Comparison of ENCODE assay signal across 33 cellular contexts in genomic region chr4:11857881-11858280, GRCh38.
"Had no signal": no experiment of that assay in that cellular context is flagged by ENCODE, and none has a peak within 500 bp of the region (broad histone marks: within the 10 kb centered on the region; RNA-seq: fewer than 3 reads in every experiment).

No MANE protein-coding gene starts in this region.

- H3K4me1 Mint-ChIP-seq: activated B cell treated with CpG ODN at 0.5 μM for 24 hours; activated CD4-positive, alpha-beta T cell treated with anti-CD3 and anti-CD28 coated beads, Interleukin-2, amount 10 ng/mL, durations not matched to agents 24 days and 14 days; activated CD8-positive, alpha-beta memory T cell treated with anti-CD3 and anti-CD28 coated beads, Interleukin-2, amount 10 ng/mL, durations not matched to agents 7 days and 5 days; activated naive CD4-positive, alpha-beta T cell treated with anti-CD3 and anti-CD28 coated beads, Interleukin-2, amount 10 ng/mL, durations not matched to agents 7 days and 5 days; activated naive CD4-positive, alpha-beta T cell treated with anti-CD3 and anti-CD28 coated beads, Interleukin-2, amount 50 U/mL, for 24 hours; activated naive CD8-positive, alpha-beta T cell treated with anti-CD3 and anti-CD28 coated beads, Interleukin-2, amount 10 ng/mL, durations not matched to agents 7 days and 5 days; activated naive CD8-positive, alpha-beta T cell treated with anti-CD3 and anti-CD28 coated beads, Interleukin-2, amount 50 U/mL, for 24 hours; brain had no signal

- H3K4me3 ChIP-seq: ascending aorta had no signal

- H3K36me3 Mint-ChIP-seq: activated CD4-positive, alpha-beta memory T cell treated with anti-CD3 and anti-CD28 coated beads for 36 hours; activated CD8-positive, alpha-beta memory T cell treated with anti-CD3 and anti-CD28 coated beads, Interleukin-2, amount 10 ng/mL, durations not matched to agents 7 days and 5 days; activated naive CD4-positive, alpha-beta T cell treated with anti-CD3 and anti-CD28 coated beads, Interleukin-2, amount 10 ng/mL, durations not matched to agents 7 days and 5 days; activated naive CD4-positive, alpha-beta T cell treated with anti-CD3 and anti-CD28 coated beads, Interleukin-2, amount 50 U/mL, for 24 hours; activated naive CD8-positive, alpha-beta T cell; activated naive CD8-positive, alpha-beta T cell treated with anti-CD3 and anti-CD28 coated beads, Interleukin-2, amount 10 ng/mL, durations not matched to agents 7 days and 5 days; brain had no signal

- H3K36me3 ChIP-seq: ascending aorta had no signal

- H3K27ac Mint-ChIP-seq: activated B cell treated with CpG ODN at 0.5 μM for 24 hours; activated CD4-positive, alpha-beta memory T cell treated with anti-CD3 and anti-CD28 coated beads for 36 hours; activated CD4-positive, alpha-beta T cell treated with anti-CD3 and anti-CD28 coated beads, Interleukin-2, amount 10 ng/mL, durations not matched to agents 24 days and 14 days; activated CD8-positive, alpha-beta memory T cell treated with anti-CD3 and anti-CD28 coated beads, Interleukin-2, amount 10 ng/mL, durations not matched to agents 7 days and 5 days; activated CD8-positive, alpha-beta T cell treated with anti-CD3 and anti-CD28 coated beads, Interleukin-2, amount 10 ng/mL, durations not matched to agents 7 days and 5 days; activated naive CD4-positive, alpha-beta T cell treated with anti-CD3 and anti-CD28 coated beads, Interleukin-2, amount 10 ng/mL, durations not matched to agents 7 days and 5 days; activated naive CD4-positive, alpha-beta T cell treated with anti-CD3 and anti-CD28 coated beads, Interleukin-2, amount 50 U/mL, for 24 hours; activated naive CD8-positive, alpha-beta T cell; activated naive CD8-positive, alpha-beta T cell treated with anti-CD3 and anti-CD28 coated beads, Interleukin-2, amount 10 ng/mL, durations not matched to agents 7 days and 5 days; activated naive CD8-positive, alpha-beta T cell treated with anti-CD3 and anti-CD28 coated beads, Interleukin-2, amount 50 U/mL, for 24 hours; activated T-cell treated with anti-CD3 and anti-CD28 coated beads, Interleukin-2, amount 50 U/mL, for 24 hours; activated T-helper 2 cell treated with anti-CD3 and anti-CD28 coated beads, Interferon-gamma antibody, Interleukin-2, Interleukin-4, amounts not matched to agents 10 μg/mL and 5 μg/mL and 100 μg/mL, durations not matched to agents 14 hours and 24 hours and 36 hours; brain; T-helper 1 cell treated with Interleukin-12 subunit alpha and Interleukin-12 subunit beta and Interleukin-4 antibody, amounts not matched to agents 30 μg/mL and 1 μg/mL, for 36 hours; T-helper 2 cell treated with Interferon-gamma antibody and Interleukin-4, amounts not matched to agents 5 μg/mL and 100 μg/mL, for 36 hours had no signal

- H3K27me3 Mint-ChIP-seq: activated B cell treated with CpG ODN at 0.5 μM for 24 hours; activated CD4-positive, alpha-beta memory T cell treated with anti-CD3 and anti-CD28 coated beads for 36 hours; activated CD4-positive, alpha-beta T cell treated with anti-CD3 and anti-CD28 coated beads, Interleukin-2, amount 10 ng/mL, durations not matched to agents 24 days and 14 days; activated CD8-positive, alpha-beta memory T cell treated with anti-CD3 and anti-CD28 coated beads, Interleukin-2, amount 10 ng/mL, durations not matched to agents 7 days and 5 days; activated naive CD4-positive, alpha-beta T cell treated with anti-CD3 and anti-CD28 coated beads, Interleukin-2, amount 10 ng/mL, durations not matched to agents 7 days and 5 days; activated naive CD8-positive, alpha-beta T cell; activated naive CD8-positive, alpha-beta T cell treated with anti-CD3 and anti-CD28 coated beads, Interleukin-2, amount 10 ng/mL, durations not matched to agents 7 days and 5 days; activated naive CD8-positive, alpha-beta T cell treated with anti-CD3 and anti-CD28 coated beads, Interleukin-2, amount 50 U/mL, for 24 hours; activated T-cell treated with anti-CD3 and anti-CD28 coated beads, Interleukin-2, amount 50 U/mL, for 24 hours had no signal

- ATAC-seq: activated CD8-positive, alpha-beta memory T cell treated with anti-CD3 and anti-CD28 coated beads, Interleukin-2, amount 10 ng/mL, durations not matched to agents 7 days and 5 days; activated CD8-positive, alpha-beta T cell treated with anti-CD3 and anti-CD28 coated beads, Interleukin-2, amount 10 ng/mL, durations not matched to agents 7 days and 5 days; activated naive CD8-positive, alpha-beta T cell treated with anti-CD3 and anti-CD28 coated beads, Interleukin-2, amount 50 U/mL, for 24 hours had no signal

- H3K27ac ChIP-seq: ascending aorta, VCaP had no signal

- H3K9me3 ChIP-seq: ascending aorta had no signal

- H3K4me3 Mint-ChIP-seq: activated B cell treated with CpG ODN at 0.5 μM for 24 hours; activated CD4-positive, alpha-beta memory T cell treated with anti-CD3 and anti-CD28 coated beads for 36 hours; activated CD4-positive, alpha-beta T cell treated with anti-CD3 and anti-CD28 coated beads, Interleukin-2, amount 10 ng/mL, durations not matched to agents 24 days and 14 days; activated CD8-positive, alpha-beta memory T cell treated with anti-CD3 and anti-CD28 coated beads, Interleukin-2, amount 10 ng/mL, durations not matched to agents 7 days and 5 days; activated CD8-positive, alpha-beta T cell treated with anti-CD3 and anti-CD28 coated beads, Interleukin-2, amount 10 ng/mL, durations not matched to agents 7 days and 5 days; activated naive CD4-positive, alpha-beta T cell treated with anti-CD3 and anti-CD28 coated beads, Interleukin-2, amount 10 ng/mL, durations not matched to agents 7 days and 5 days; activated naive CD4-positive, alpha-beta T cell treated with anti-CD3 and anti-CD28 coated beads, Interleukin-2, amount 50 U/mL, for 24 hours; activated naive CD8-positive, alpha-beta T cell; activated naive CD8-positive, alpha-beta T cell treated with anti-CD3 and anti-CD28 coated beads, Interleukin-2, amount 10 ng/mL, durations not matched to agents 7 days and 5 days; activated naive CD8-positive, alpha-beta T cell treated with anti-CD3 and anti-CD28 coated beads, Interleukin-2, amount 50 U/mL, for 24 hours; activated T-cell treated with anti-CD3 and anti-CD28 coated beads, Interleukin-2, amount 50 U/mL, for 24 hours; brain; T-helper 1 cell treated with Interleukin-12 subunit alpha and Interleukin-12 subunit beta and Interleukin-4 antibody, amounts not matched to agents 30 μg/mL and 1 μg/mL, for 36 hours; T-helper 2 cell treated with Interferon-gamma antibody and Interleukin-4, amounts not matched to agents 5 μg/mL and 100 μg/mL, for 36 hours had no signal

- H3K9me3 Mint-ChIP-seq: activated CD4-positive, alpha-beta memory T cell treated with anti-CD3 and anti-CD28 coated beads for 36 hours; activated CD4-positive, alpha-beta T cell treated with anti-CD3 and anti-CD28 coated beads, Interleukin-2, amount 10 ng/mL, durations not matched to agents 24 days and 14 days; activated naive CD4-positive, alpha-beta T cell treated with anti-CD3 and anti-CD28 coated beads, Interleukin-2, amount 10 ng/mL, durations not matched to agents 7 days and 5 days; activated naive CD4-positive, alpha-beta T cell treated with anti-CD3 and anti-CD28 coated beads, Interleukin-2, amount 50 U/mL, for 24 hours; activated naive CD8-positive, alpha-beta T cell treated with anti-CD3 and anti-CD28 coated beads, Interleukin-2, amount 50 U/mL, for 24 hours; activated T-cell treated with anti-CD3 and anti-CD28 coated beads, Interleukin-2, amount 50 U/mL, for 24 hours; activated T-helper 2 cell treated with anti-CD3 and anti-CD28 coated beads, Interferon-gamma antibody, Interleukin-2, Interleukin-4, amounts not matched to agents 10 μg/mL and 5 μg/mL and 100 μg/mL, durations not matched to agents 14 hours and 24 hours and 36 hours; T-helper 1 cell treated with Interleukin-12 subunit alpha and Interleukin-12 subunit beta and Interleukin-4 antibody, amounts not matched to agents 30 μg/mL and 1 μg/mL, for 36 hours had no signal

- DNase-seq: activated B cell treated with CpG ODN at 0.5 μM for 24 hours; activated CD4-positive, alpha-beta memory T cell treated with anti-CD3 and anti-CD28 coated beads for 36 hours; activated CD4-positive, alpha-beta T cell treated with anti-CD3 and anti-CD28 coated beads for 4 hours; activated CD4-positive, alpha-beta T cell treated with anti-CD3 and anti-CD28 coated beads, Interleukin-2, amount 10 ng/mL, durations not matched to agents 24 days and 14 days; activated CD4-positive, alpha-beta T cell treated with anti-CD3 and anti-CD28 coated beads, Interleukin-2, amount 50 U/mL, for 1 hour; activated CD4-positive, alpha-beta T cell treated with anti-CD3 and anti-CD28 coated beads, Interleukin-2, amount 50 U/mL, for 4 hours; activated CD4-positive, CD25-positive, alpha-beta regulatory T cell treated with anti-CD3 and anti-CD28 coated beads, Interleukin-2, amount 50 U/mL, for 72 hours; activated CD8-positive, alpha-beta memory T cell treated with anti-CD3 and anti-CD28 coated beads for 24 hours; activated CD8-positive, alpha-beta memory T cell treated with anti-CD3 and anti-CD28 coated beads, Interleukin-2, amount 10 ng/mL, durations not matched to agents 7 days and 5 days; activated CD8-positive, alpha-beta memory T cell treated with anti-CD3 and anti-CD28 coated beads, Interleukin-2, amount 50 U/mL, for 48 hours; activated CD8-positive, alpha-beta T cell treated with anti-CD3 and anti-CD28 coated beads, Interleukin-2, amount 10 ng/mL, durations not matched to agents 7 days and 5 days; activated effector memory CD4-positive, alpha-beta T cell treated with Interleukin-2 at 50 U/mL for 16 hours; activated gamma-delta T cell; activated naive CD4-positive, alpha-beta T cell treated with anti-CD3 and anti-CD28 coated beads, Interleukin-2, amount 10 ng/mL, durations not matched to agents 7 days and 5 days; activated naive CD4-positive, alpha-beta T cell treated with Interleukin-2 at 50 U/mL for 16 hours; activated naive CD8-positive, alpha-beta T cell treated with anti-CD3 and anti-CD28 coated beads, Interleukin-2, amount 10 ng/mL, durations not matched to agents 7 days and 5 days; activated naive CD8-positive, alpha-beta T cell treated with anti-CD3 and anti-CD28 coated beads, Interleukin-2, amount 50 U/mL, for 24 hours; activated T-cell treated with anti-CD3 and anti-CD28 coated beads, Interleukin-2, amount 50 U/mL, for 24 hours; activated T-cell treated with anti-CD3 and anti-CD28 coated beads, Interleukin-2, amount 50 U/mL, for 48 hours; amygdala; anterior cingulate cortex; central memory CD4-positive, alpha-beta T cell; T-helper 1 cell; T-helper 2 cell; T-helper 9 cell had no signal

- H3K27me3 ChIP-seq: ascending aorta had no signal

- H3K4me1 ChIP-seq: ascending aorta had no signal
